Comparison of ENCODE assay signal across 9 cellular contexts in genomic region chrX:140836874-140837273, GRCh38.
"Had no signal": no experiment of that assay in that cellular context is flagged by ENCODE, and none has a peak within 500 bp of the region (broad histone marks: within the 10 kb centered on the region; RNA-seq: fewer than 3 reads in every experiment).

No MANE protein-coding gene starts in this region.

- DNase-seq: H9, HCEC 1CT, IMR-90, KG1 had no signal

- H2AFZ ChIP-seq: GM23338 had no signal

- H3K4me2 ChIP-seq: GM23338 had no signal

- ATAC-seq: GM23338, K562 had no signal

- FAIRE-seq: H1, H54, HTR-8/SVneo, K562 had no signal

- H3K4me3 ChIP-seq: GM23338, K562 had no signal
